In the genomic region with DNA sequence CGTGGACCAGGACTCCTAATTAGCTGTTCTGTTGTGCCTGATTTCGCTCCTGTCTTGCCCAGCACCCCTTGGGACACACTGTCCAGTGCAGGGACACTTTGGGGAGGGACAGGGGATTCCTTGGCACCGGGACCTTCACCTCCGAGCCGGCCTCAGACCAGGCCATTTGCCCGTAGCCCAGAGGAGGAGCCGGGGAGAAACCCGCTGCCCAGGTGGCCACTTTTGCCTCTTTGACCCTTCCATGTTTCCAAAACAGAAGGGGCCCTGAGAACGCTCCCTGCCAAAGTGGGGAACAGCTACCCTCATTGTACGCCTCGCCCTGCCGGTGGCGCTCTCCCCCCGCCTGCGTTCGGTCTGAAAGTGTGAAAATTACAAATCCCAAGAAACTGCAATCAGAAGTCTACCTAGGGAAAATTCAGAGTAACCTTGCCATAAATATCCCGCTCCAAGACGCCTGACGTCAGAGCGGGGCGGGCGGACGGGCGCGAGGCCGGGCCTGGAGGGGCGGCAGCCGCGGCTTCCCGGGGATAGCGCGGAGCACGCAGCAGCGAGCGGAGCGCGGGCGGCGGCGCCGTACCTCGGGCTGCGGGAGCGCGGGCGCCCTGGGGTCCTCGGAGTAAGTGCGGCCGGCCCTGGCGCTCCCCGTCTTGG, we compare ENCODE assay signal across 1 cellular context.
TF ChIP-seq lines count a peak whose summit lies in the region.

A gene (plus strand): TSS at position 527 of the 651 bp plus-strand sequence. CDS start 63,927 bp downstream, outside the sequence.

TF ChIP-seq in H1, 55 proteins besides CTCF, POLR2A, EP300 and RAD21 (continued from another document):
- TF ChIP-seq BRCA1 (IDR thresholded peaks at IDR 0.05; ENCODE audit: low read depth, low read length) (no peak), TAF1 (IDR thresholded peaks at IDR 0.05; ENCODE audit: low read depth, low read length) (0 out of 2 replicates have a peak, but pooled peaks have one; percentile 55), SUZ12 (IDR thresholded peaks at IDR 0.05; ENCODE audit: low read length) (0 out of 2 replicates have a peak, but pooled peaks have one; percentile 59), RBBP5 (IDR thresholded peaks at IDR 0.05; ENCODE audit: borderline replicate concordance, low read depth, low read length) (0 out of 2 replicates have a peak, but pooled peaks have one; percentile 47), TBP (IDR thresholded peaks at IDR 0.05; ENCODE audit: low read depth, low read length) (peak; percentile 18; the same call in 1 of the 2 replicates), KDM4A (IDR thresholded peaks at IDR 0.05; ENCODE audit: low read depth, low read length, severe bottlenecking) (peak; percentile 65), JUND (IDR thresholded peaks at IDR 0.05; ENCODE audit: low read length) (no peak), CTBP2 (IDR thresholded peaks at IDR 0.05; ENCODE audit: borderline replicate concordance, insufficient read depth, insufficient read length, low read length) (no peak)
